Comparison of ENCODE assay signal across 8 cellular contexts in the genomic region with DNA sequence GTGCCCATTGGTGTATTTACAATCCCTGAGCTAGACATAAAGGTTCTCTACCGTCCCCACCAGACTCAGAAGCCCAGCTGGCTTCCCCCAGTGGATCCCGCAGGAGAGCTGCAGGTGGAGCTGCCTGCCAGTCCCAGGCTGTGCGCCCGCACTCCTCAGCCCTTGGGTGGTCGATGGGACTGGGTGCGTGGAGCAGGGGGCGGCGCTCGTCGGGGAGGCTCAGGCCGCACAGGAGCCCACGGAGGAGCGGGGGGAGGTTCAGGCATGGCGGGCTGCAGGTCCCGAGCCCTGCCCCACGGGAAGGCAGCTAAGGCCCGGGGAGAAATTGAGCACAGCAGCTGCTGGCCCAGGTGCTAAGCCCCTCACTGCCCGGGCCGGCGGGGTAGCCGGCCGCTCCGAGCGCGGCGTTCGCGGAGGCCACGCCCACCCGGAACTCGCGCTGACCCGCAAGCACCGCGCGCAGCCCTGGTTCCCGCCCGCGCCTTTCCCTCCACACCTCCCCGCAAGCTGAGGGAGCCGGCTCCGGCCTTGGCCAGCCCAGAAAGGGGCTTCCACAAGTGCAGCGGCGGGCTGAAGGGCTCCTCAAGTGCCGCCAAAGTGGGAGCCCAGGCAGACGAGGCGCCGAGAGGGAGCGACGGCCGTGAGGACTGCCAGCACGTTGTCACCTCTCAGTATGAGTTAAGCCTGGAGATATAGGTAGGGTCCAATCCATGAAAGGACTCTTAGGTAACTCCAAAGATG.
DNase-seq lines count a peak whose midpoint lies in the region; ATAC-seq and TF ChIP-seq lines count a peak whose summit lies in the region.
"Not testable (repeated sequence)": the region's sequence is repeated elsewhere in the genome, so short reads cannot be mapped to it uniquely, and the experiment has no call there.

No MANE protein-coding gene starts in this region.

- not testable (repeated sequence) for H3K27me3 Mint-ChIP-seq in progenitor cell of endocrine pancreas

- H3K9me3 ChIP-seq in MG63; fibroblast of lung (ENCODE audit: control insufficient read depth, insufficient read depth, low read depth, low read length); iPS-18a (ENCODE audit: control insufficient read depth, low read depth, low read length); upper lobe of right lung: not testable (repeated sequence)

- H3K27ac ChIP-seq in fibroblast of lung (ENCODE audit: insufficient read depth, low read length); iPS-18a (ENCODE audit: low read length); upper lobe of right lung: not testable (repeated sequence)

- not testable (repeated sequence) for H3K4me1 ChIP-seq in fibroblast of lung (ENCODE audit: control insufficient read depth, extremely low read depth, insufficient read depth, low read length); iPS-18a (ENCODE audit: control insufficient read depth, low read depth, low read length); upper lobe of right lung

- not testable (repeated sequence) for H3K9ac ChIP-seq in fibroblast of lung (ENCODE audit: insufficient read depth, low read length); iPS-18a (ENCODE audit: low read length)

- peak overlapping the region; percentile 41 for H3K4me3 Mint-ChIP-seq in progenitor cell of endocrine pancreas (ENCODE audit: low read depth)

- H3K36me3 Mint-ChIP-seq in progenitor cell of endocrine pancreas (ENCODE audit: insufficient read depth): not testable (repeated sequence)

- not testable (repeated sequence) for H3K27ac Mint-ChIP-seq in progenitor cell of endocrine pancreas

- DNase-seq in BJ (ENCODE audit: low read depth); astrocyte of the spinal cord (ENCODE audit: low read depth, low spot score); fibroblast of lung (ENCODE audit: low read depth in 2 of 2); progenitor cell of endocrine pancreas (ENCODE audit: low spot score, unreplicated experiment): not testable (repeated sequence)
- DNase-seq in MG63 (peak; percentile 47), NCI-H69 (lab: John Stamatoyannopoulos, UW) (peak; percentile 67), upper lobe of right lung (peak; percentile 62)

- CTCF ChIA-PET in BJ (lab: Yijun Ruan, JAX): interaction anchor here (0.6 kb wide), 1 partner anchor 427 kb away, joined by 3 read pairs; no protein-coding TSS in a partner anchor

- H3K4me1 Mint-ChIP-seq in progenitor cell of endocrine pancreas (ENCODE audit: low read depth): not testable (repeated sequence)

- not testable (repeated sequence) for H3K27me3 ChIP-seq in BJ (ENCODE audit: control insufficient read depth, insufficient read depth, low read length); MG63; fibroblast of lung (ENCODE audit: control insufficient read depth, insufficient read depth, low read length); upper lobe of right lung
- H3K27me3 ChIP-seq in iPS-18a (ENCODE audit: control insufficient read depth, insufficient read depth, low read length): peaks cover 17% of the 10 kb centered on the region

- not testable (repeated sequence) for ATAC-seq in upper lobe of right lung

- H4K20me1 ChIP-seq in fibroblast of lung (ENCODE audit: control insufficient read depth, extremely low read depth, insufficient read depth, low read length): not testable (repeated sequence)

- in situ Hi-C loops in astrocyte of the spinal cord (cut with HindIII; ENCODE audit: low sequenced_read_pairs): not testable (repeated sequence)

- not testable (repeated sequence) for H3K79me2 ChIP-seq in fibroblast of lung (ENCODE audit: control insufficient read depth, insufficient read depth, low read length)

- intact Hi-C loops in upper lobe of right lung (cut with DNase I): not testable (repeated sequence)

- not testable (repeated sequence) for H3K36me3 ChIP-seq in BJ (ENCODE audit: control insufficient read depth, insufficient read depth, low read length); MG63; fibroblast of lung (ENCODE audit: control insufficient read depth, insufficient read depth, low read length); iPS-18a (ENCODE audit: control insufficient read depth, low read depth, low read length); upper lobe of right lung

- peaks cover 23% of the 10 kb centered on the region for H3K9me3 Mint-ChIP-seq in progenitor cell of endocrine pancreas (ENCODE audit: low read depth)

- peak overlapping the region; percentile 8 for H3K4me2 ChIP-seq in fibroblast of lung (ENCODE audit: extremely low read depth, insufficient read depth, low read length)

- TF ChIP-seq CTCF in BJ (IDR thresholded peaks at IDR 0.05; ENCODE audit: insufficient read depth, low read depth, low read length); astrocyte of the spinal cord (IDR thresholded peaks at IDR 0.05; ENCODE audit: low read depth, low read length); fibroblast of lung (conservative IDR thresholded peaks at IDR 0.05 in 1 of 2, IDR thresholded peaks at IDR 0.05 in 1 of 2; ENCODE audit: low read depth in 1 of 2, low read length in 2 of 2); progenitor cell of endocrine pancreas (IDR thresholded peaks at IDR 0.05; ENCODE audit: unreplicated experiment); upper lobe of right lung (IDR thresholded peaks at IDR 0.05): not testable (repeated sequence)

- H3K4me3 ChIP-seq in BJ (ENCODE audit: low read depth, low read length) (peak overlapping the region; percentile 27), MG63 (peak overlapping the region; percentile 41), astrocyte of the spinal cord (ENCODE audit: low read depth, low read length) (peak overlapping the region; percentile 3), fibroblast of lung (replicated peaks in 1 of 4; ENCODE audit: control extremely low read depth in 1 of 4, insufficient read depth in 1 of 4, low read depth in 3 of 4, low read length in 4 of 4) (peak overlapping the region in 1 of 4 experiments; percentile 27), iPS-18a (ENCODE audit: low read length) (peak overlapping the region; percentile 22), upper lobe of right lung (peak overlapping the region; percentile 12)

- peak overlapping the region; percentile 23 for H2AFZ ChIP-seq in fibroblast of lung (ENCODE audit: low read length)

- POLR2A ChIA-PET in BJ (lab: Charles Lee): not testable (repeated sequence)
